Comparison of ENCODE assay signal across 9 cellular contexts in genomic region chr6:111113731-111114438, GRCh38. TPM values are rescaled to one million over a fixed set of nuclear protein-coding genes. Genes with fewer than 3 reads are reported as not detected.
DNase-seq lines count a peak whose midpoint lies in the region; ATAC-seq, FAIRE-seq and TF ChIP-seq lines count a peak whose summit lies in the region.
"Had no signal": no experiment of that assay in that cellular context is flagged by ENCODE, and none has a peak within 500 bp of the region (broad histone marks: within the 10 kb centered on the region; RNA-seq: fewer than 3 reads in every experiment).

No MANE protein-coding gene starts in this region.

- H3K27ac Mint-ChIP-seq in natural killer cell, result peak overlapping the region in 1 of 2 donors; percentile 42
- H3K27ac Mint-ChIP-seq in natural killer cell treated with Interleukin-12 subunit alpha and Interleukin-12 subunit beta and Interleukin-15 and Interleukin-18, amount 100 ng/mL, for 72 hours, result peak overlapping the region in 1 of 2 donors; percentile 36
- H3K27ac Mint-ChIP-seq in activated T-cell treated with anti-CD3 and anti-CD28 coated beads, Interleukin-2, amount 50 U/mL, for 24 hours, result peak overlapping the region; percentile 85

- no peaks in the 10 kb centered on the region for H3K27me3 ChIP-seq in esophagus squamous epithelium

- no peaks in the 10 kb centered on the region for H3K9me3 Mint-ChIP-seq in natural killer cell
- no peaks in the 10 kb centered on the region for H3K9me3 Mint-ChIP-seq in natural killer cell treated with Interleukin-12 subunit alpha and Interleukin-12 subunit beta and Interleukin-15 and Interleukin-18, amount 100 ng/mL, for 72 hours
- H3K9me3 Mint-ChIP-seq in activated T-cell treated with anti-CD3 and anti-CD28 coated beads, Interleukin-2, amount 50 U/mL, for 24 hours, result no peaks in the 10 kb centered on the region

- peaks cover 6 to 10% of the 10 kb centered on the region in 2 donors for H3K4me1 Mint-ChIP-seq in natural killer cell
- H3K4me1 Mint-ChIP-seq in natural killer cell treated with Interleukin-12 subunit alpha and Interleukin-12 subunit beta and Interleukin-15 and Interleukin-18, amount 100 ng/mL, for 72 hours (ENCODE audit: low read depth in 2 of 2), result peaks cover 7 to 13% of the 10 kb centered on the region in 2 donors
- peaks cover 38% of the 10 kb centered on the region for H3K4me1 Mint-ChIP-seq in activated T-cell treated with anti-CD3 and anti-CD28 coated beads, Interleukin-2, amount 50 U/mL, for 24 hours (ENCODE audit: low read depth)

- peak overlapping the region; percentile 28 for H3K4me3 Mint-ChIP-seq in natural killer cell
- H3K4me3 Mint-ChIP-seq in natural killer cell treated with Interleukin-12 subunit alpha and Interleukin-12 subunit beta and Interleukin-15 and Interleukin-18, amount 100 ng/mL, for 72 hours, result no peak overlapping the region
- peak overlapping the region; percentile 11 for H3K4me3 Mint-ChIP-seq in activated T-cell treated with anti-CD3 and anti-CD28 coated beads, Interleukin-2, amount 50 U/mL, for 24 hours
- H3K4me3 Mint-ChIP-seq: naive B cell had no signal

- WGBS in esophagus squamous epithelium, 2 donors, result 20 to 29% methylated on average over 6 of the region's 6 CpGs

- intact Hi-C loops in natural killer cell (cut with micrococcal nuclease) (no loop called here), left cardiac atrium (cut with DNase I) (no loop called here), esophagus squamous epithelium (cut with DNase I) (no loop called here)

- H3K36me3 ChIP-seq in esophagus squamous epithelium, result no peaks in the 10 kb centered on the region

- no peak for ATAC-seq in natural killer cell
- ATAC-seq in natural killer cell treated with Interleukin-12 subunit alpha and Interleukin-12 subunit beta and Interleukin-15 and Interleukin-18, amount 100 ng/mL, for 72 hours, result no peak
- ATAC-seq in left cardiac atrium, result peak; percentile 76 to 95

- H3K36me3 Mint-ChIP-seq in natural killer cell, result no peaks in the 10 kb centered on the region
- no peaks in the 10 kb centered on the region for H3K36me3 Mint-ChIP-seq in natural killer cell treated with Interleukin-12 subunit alpha and Interleukin-12 subunit beta and Interleukin-15 and Interleukin-18, amount 100 ng/mL, for 72 hours
- H3K36me3 Mint-ChIP-seq in activated T-cell treated with anti-CD3 and anti-CD28 coated beads, Interleukin-2, amount 50 U/mL, for 24 hours (ENCODE audit: low read depth), result no peaks in the 10 kb centered on the region
- H3K36me3 Mint-ChIP-seq: naive B cell had no signal

- H3K4me3 ChIP-seq in esophagus squamous epithelium, result no peak overlapping the region

- no peak for TF ChIP-seq CTCF in natural killer cell (IDR thresholded peaks at IDR 0.05)
- TF ChIP-seq CTCF in esophagus squamous epithelium (IDR thresholded peaks at IDR 0.05), result no peak

- DNase-seq in natural killer cell (no peak), left cardiac atrium (peak; percentile 44), NCI-H2081 treated with DMSO at 0.1 percent for 48 hours (lab: John Stamatoyannopoulos, UW) (no peak), esophagus squamous epithelium (lab: John Stamatoyannopoulos, UW) (no peak), H54 (ENCODE audit: insufficient read length, low spot score) (no peak)
- no peak for DNase-seq in natural killer cell treated with Interleukin-12 subunit alpha and Interleukin-12 subunit beta and Interleukin-15 and Interleukin-18, amount 100 ng/mL, for 72 hours (ENCODE audit: low spot score)
- DNase-seq in activated T-cell treated with anti-CD3 and anti-CD28 coated beads, Interleukin-2, amount 50 U/mL, for 24 hours, result peak; percentile 41
- DNase-seq in stimulated activated CD4-positive, alpha-beta T cell treated with anti-CD3 and anti-CD28 coated beads, Interleukin-12 subunit alpha, Interleukin-12 subunit beta, amount 100 ng/mL, for 24 hours (ENCODE audit: low read depth in 2 of 2), result peak; percentile 11 to 22
- DNase-seq: naive B cell had no signal

- FAIRE-seq in H54 (lab: Jason Lieb, UNC), result no peak

- H3K27me3 Mint-ChIP-seq in natural killer cell (ENCODE audit: low read depth in 2 of 2), result peaks cover 0 to 8% of the 10 kb centered on the region in 2 donors
- H3K27me3 Mint-ChIP-seq in natural killer cell treated with Interleukin-12 subunit alpha and Interleukin-12 subunit beta and Interleukin-15 and Interleukin-18, amount 100 ng/mL, for 72 hours, result peaks cover 14 to 15% of the 10 kb centered on the region in 2 donors
- no peaks in the 10 kb centered on the region for H3K27me3 Mint-ChIP-seq in activated T-cell treated with anti-CD3 and anti-CD28 coated beads, Interleukin-2, amount 50 U/mL, for 24 hours

- no peaks in the 10 kb centered on the region for H3K9me3 ChIP-seq in esophagus squamous epithelium

- H3K27ac ChIP-seq in esophagus squamous epithelium, result peak overlapping the region in 2 of 4 donors; percentile 31 to 62

- no peak for TF ChIP-seq POLR2A in esophagus squamous epithelium (IDR thresholded peaks at IDR 0.05)
- TF ChIP-seq POLR2A in H54 (IDR thresholded peaks at IDR 0.05; ENCODE audit: low read depth, low read length), result no peak

- no peaks in the 10 kb centered on the region for H3K4me1 ChIP-seq in esophagus squamous epithelium

RNA-seq across cellular contexts. Expression of gene SLC16A10, which starts 26.6 kb away (rescaled TPM):
- total RNA-seq in natural killer cell, result under 1 TPM; 0.05 to 0.53 (median 0.18) TPM
- total RNA-seq in natural killer cell treated with Interleukin-12 subunit alpha and Interleukin-12 subunit beta and Interleukin-15 and Interleukin-18, amount 100 ng/mL, for 72 hours, result under 1 TPM; 0.48 to 0.59 TPM
- total RNA-seq in left cardiac atrium, result 1 to 10 TPM; 4.8 to 9.5 TPM
- 1 to 10 TPM in 3 of 4 donors, under 1 TPM in 1; 0.15 to 3.4 (median 1.6) TPM for total RNA-seq in esophagus squamous epithelium

Comparison
In these comparisons a context has a peak if more than half of its experiments do, and no peak if none do; other contexts are left out.
1. ATAC-seq: peak in left cardiac atrium (2 of 2); none in natural killer cell (0 of 3) and natural killer cell treated with Interleukin-12 subunit alpha and Interleukin-12 subunit beta and Interleukin-15 and Interleukin-18, amount 100 ng/mL, for 72 hours (0 of 2).
2. DNase-seq: peak in activated T-cell treated with anti-CD3 and anti-CD28 coated beads, Interleukin-2, amount 50 U/mL, for 24 hours (single experiment), left cardiac atrium (single experiment) and stimulated activated CD4-positive, alpha-beta T cell treated with anti-CD3 and anti-CD28 coated beads, Interleukin-12 subunit alpha, Interleukin-12 subunit beta, amount 100 ng/mL, for 24 hours (2 of 2); none in natural killer cell (single experiment), natural killer cell treated with Interleukin-12 subunit alpha and Interleukin-12 subunit beta and Interleukin-15 and Interleukin-18, amount 100 ng/mL, for 72 hours (single experiment), NCI-H2081 treated with DMSO at 0.1 percent for 48 hours (single experiment), esophagus squamous epithelium (single experiment) and H54 (single experiment).